ENCODE assay signal across 17 cellular contexts in the genomic region with DNA sequence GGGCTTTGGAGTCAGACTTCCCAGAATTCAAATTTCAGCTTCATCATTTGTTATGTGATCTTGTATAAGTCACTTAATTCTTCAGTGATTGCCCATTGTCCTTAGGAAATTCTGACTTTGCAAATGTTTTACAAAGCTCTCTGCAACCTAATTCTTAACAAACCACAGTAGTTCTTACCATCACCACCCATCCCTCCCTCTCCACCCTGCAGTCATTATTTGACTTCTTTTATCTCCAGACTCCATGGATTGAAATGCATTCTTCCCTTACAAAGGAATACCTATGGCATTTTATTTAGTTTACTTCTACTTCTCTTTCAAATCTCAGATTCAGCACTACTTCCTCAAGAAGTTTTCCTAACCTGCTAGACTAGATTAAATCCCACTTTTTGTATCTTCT. TPM values are rescaled to one million over a fixed set of nuclear protein-coding genes. Genes with fewer than 3 reads are reported as not detected.
DNase-seq lines count a peak whose midpoint lies in the region; ATAC-seq and TF ChIP-seq lines count a peak whose summit lies in the region.
"Had no signal": no experiment of that assay in that cellular context is flagged by ENCODE, and none has a peak within 500 bp of the region (broad histone marks: within the 10 kb centered on the region; RNA-seq: fewer than 3 reads in every experiment).

No MANE protein-coding gene starts in this region.

- H3K9me3 ChIP-seq in breast epithelium: no peaks in the 10 kb centered on the region
- H3K9me3 ChIP-seq: Peyer's patch had no signal

- no peaks in the 10 kb centered on the region for H3K36me3 ChIP-seq in breast epithelium
- no peaks in the 10 kb centered on the region for H3K36me3 ChIP-seq in mesendoderm (ENCODE audit: control insufficient read depth, insufficient read depth, low read length)

- H3K9me3 Mint-ChIP-seq in MCF 10A (ENCODE audit: unreplicated experiment) (no peaks in the 10 kb centered on the region), WTC11 (no peaks in the 10 kb centered on the region)

- in situ Hi-C loops in G401 (cut with HindIII; ENCODE audit: low sequenced_read_pairs): no loop called here

- H3K4me3 Mint-ChIP-seq in MCF 10A (ENCODE audit: unreplicated experiment): no peak overlapping the region
- no peak overlapping the region for H3K4me3 Mint-ChIP-seq in WTC11
- H3K4me3 Mint-ChIP-seq: B cell had no signal

- ATAC-seq in WTC11 (peak; percentile 91), HG02981 (IDR thresholded peaks at IDR 0.05; ENCODE audit: unreplicated experiment) (no peak), HG02798 (IDR thresholded peaks at IDR 0.05; ENCODE audit: poor library complexity, unreplicated experiment) (no peak)

- H3K27me3 ChIP-seq in breast epithelium (no peaks in the 10 kb centered on the region), mesendoderm (ENCODE audit: insufficient read depth, low read length, poor library complexity) (no peaks in the 10 kb centered on the region)
- H3K27me3 ChIP-seq: Peyer's patch had no signal

- DNase-seq in MCF 10A (ENCODE audit: unreplicated experiment) (no peak), breast epithelium (ENCODE audit: low spot score in 2 of 2) (no peak), WTC11 (ENCODE audit: low spot score) (no peak), mesendoderm (peak; percentile 13), NCI-H2227 (lab: John Stamatoyannopoulos, UW; ENCODE audit: unreplicated experiment) (no peak), G401 (ENCODE audit: low spot score) (no peak)
- DNase-seq: DMS79 treated with DMSO at 0.1 percent for 48 hours, IMR-90, NCI-H1436 treated with DMSO at 0.1 percent for 48 hours, NCI-H2029, NCI-H2171, NCI-H446 treated with DMSO at 0.1 percent for 48 hours, NCI-H69, Peyer's patch had no signal

- no peak overlapping the region for H2BK120ac ChIP-seq in mesendoderm (ENCODE audit: low read depth, low read length)

- H3K27ac Mint-ChIP-seq in MCF 10A (ENCODE audit: low read depth, unreplicated experiment) (peak overlapping the region; percentile 3), WTC11 (peak overlapping the region; percentile 7; the same call in 1 of the 2 replicates)
- H3K27ac Mint-ChIP-seq: B cell had no signal

- no peak overlapping the region for H3K27ac ChIP-seq in breast epithelium
- no peak overlapping the region for H3K27ac ChIP-seq in mesendoderm (ENCODE audit: low read depth, low read length)
- H3K27ac ChIP-seq: Peyer's patch had no signal

- H2AK5ac ChIP-seq in mesendoderm (ENCODE audit: low read length): no peak overlapping the region

- no peak overlapping the region for H3K4ac ChIP-seq in mesendoderm (ENCODE audit: low read depth, low read length)

- H3K4me2 ChIP-seq in mesendoderm (ENCODE audit: low read length): no peak overlapping the region

- H3K36me3 Mint-ChIP-seq in MCF 10A (ENCODE audit: insufficient read depth, unreplicated experiment) (peaks cover 51% of the 10 kb centered on the region), WTC11 (0 out of 2 replicates have a peak, but pooled peaks cover 3% of the 10 kb centered on the region)

- H4K5ac ChIP-seq in mesendoderm (ENCODE audit: low read length): no peak overlapping the region

- H2BK5ac ChIP-seq in mesendoderm (ENCODE audit: low read length): no peak overlapping the region

- no peak overlapping the region for H3K18ac ChIP-seq in mesendoderm (ENCODE audit: low read length)

- no TSS peak for BruUV-seq in MCF 10A (replicated peaks; lab: Mats Ljungman, UMichigan)

- H3K23ac ChIP-seq in mesendoderm (ENCODE audit: low read length): no peak overlapping the region

- CTCF ChIA-PET in MCF 10A (lab: Yijun Ruan, JAX) (no interaction called here), WTC11 (lab: Charles Lee) (interaction anchor here (1.1 kb wide), 1 partner anchor 9 kb away, joined by 4 read pairs; no protein-coding TSS in a partner anchor)

- no peak overlapping the region for H3K56ac ChIP-seq in mesendoderm (ENCODE audit: low read length)

- no peaks in the 10 kb centered on the region for H3K27me3 Mint-ChIP-seq in MCF 10A (ENCODE audit: insufficient read depth, unreplicated experiment)
- H3K27me3 Mint-ChIP-seq in WTC11 (ENCODE audit: low read depth): no peaks in the 10 kb centered on the region
- H3K27me3 Mint-ChIP-seq: B cell had no signal

- POLR2A ChIA-PET in MCF 10A (lab: Yijun Ruan, JAX): no interaction called here
- POLR2A ChIA-PET in WTC11 (lab: Charles Lee): no interaction called here

- H3K4me3 ChIP-seq in breast epithelium (no peak overlapping the region), mesendoderm (ENCODE audit: low read length) (no peak overlapping the region)
- H3K4me3 ChIP-seq: Peyer's patch had no signal

- no peaks in the 10 kb centered on the region for H3K79me1 ChIP-seq in mesendoderm (ENCODE audit: low read length)

- no peaks in the 10 kb centered on the region for H3K4me1 ChIP-seq in breast epithelium
- no peaks in the 10 kb centered on the region for H3K4me1 ChIP-seq in mesendoderm (ENCODE audit: control insufficient read depth, low read depth, low read length)
- H3K4me1 ChIP-seq: Peyer's patch had no signal

- H3K79me2 ChIP-seq in mesendoderm (ENCODE audit: control insufficient read depth, insufficient read depth, low read length): no peaks in the 10 kb centered on the region

- TF ChIP-seq CTCF in MCF 10A (IDR thresholded peaks at IDR 0.05; ENCODE audit: unreplicated experiment): no peak
- no peak for TF ChIP-seq CTCF in breast epithelium (IDR thresholded peaks at IDR 0.05)
- TF ChIP-seq CTCF in WTC11 (IDR thresholded peaks at IDR 0.05): no peak

- no peak for TF ChIP-seq POLR2A in breast epithelium (IDR thresholded peaks at IDR 0.05)

- intact Hi-C loops in MCF 10A (cut with micrococcal nuclease): no loop called here
- intact Hi-C loops in breast epithelium (cut with DNase I; ENCODE audit: low total_unique reads): no loop called here

- H3K9ac ChIP-seq in mesendoderm (ENCODE audit: low read length): no peak overlapping the region

- H4K8ac ChIP-seq in mesendoderm (ENCODE audit: low read depth, low read length): no peak overlapping the region

- H3K4me1 Mint-ChIP-seq in MCF 10A (ENCODE audit: insufficient read depth, unreplicated experiment) (no peaks in the 10 kb centered on the region), WTC11 (peaks cover 10% of the 10 kb centered on the region)
- H3K4me1 Mint-ChIP-seq: B cell had no signal

- no peak overlapping the region for H2BK15ac ChIP-seq in mesendoderm (replicated peaks; ENCODE audit: low read depth)

TF ChIP-seq in WTC11, 78 proteins besides CTCF, POLR2A, EP300 and RAD21 (continues in another document):
- TF ChIP-seq HMGA2 (CRISPR knock-in tag; IDR thresholded peaks at IDR 0.05) (no peak), ZNF232 (CRISPR knock-in tag; IDR thresholded peaks at IDR 0.05) (no peak), ETV6 (CRISPR knock-in tag; IDR thresholded peaks at IDR 0.05) (no peak)
- TF ChIP-seq, protein P1, sequence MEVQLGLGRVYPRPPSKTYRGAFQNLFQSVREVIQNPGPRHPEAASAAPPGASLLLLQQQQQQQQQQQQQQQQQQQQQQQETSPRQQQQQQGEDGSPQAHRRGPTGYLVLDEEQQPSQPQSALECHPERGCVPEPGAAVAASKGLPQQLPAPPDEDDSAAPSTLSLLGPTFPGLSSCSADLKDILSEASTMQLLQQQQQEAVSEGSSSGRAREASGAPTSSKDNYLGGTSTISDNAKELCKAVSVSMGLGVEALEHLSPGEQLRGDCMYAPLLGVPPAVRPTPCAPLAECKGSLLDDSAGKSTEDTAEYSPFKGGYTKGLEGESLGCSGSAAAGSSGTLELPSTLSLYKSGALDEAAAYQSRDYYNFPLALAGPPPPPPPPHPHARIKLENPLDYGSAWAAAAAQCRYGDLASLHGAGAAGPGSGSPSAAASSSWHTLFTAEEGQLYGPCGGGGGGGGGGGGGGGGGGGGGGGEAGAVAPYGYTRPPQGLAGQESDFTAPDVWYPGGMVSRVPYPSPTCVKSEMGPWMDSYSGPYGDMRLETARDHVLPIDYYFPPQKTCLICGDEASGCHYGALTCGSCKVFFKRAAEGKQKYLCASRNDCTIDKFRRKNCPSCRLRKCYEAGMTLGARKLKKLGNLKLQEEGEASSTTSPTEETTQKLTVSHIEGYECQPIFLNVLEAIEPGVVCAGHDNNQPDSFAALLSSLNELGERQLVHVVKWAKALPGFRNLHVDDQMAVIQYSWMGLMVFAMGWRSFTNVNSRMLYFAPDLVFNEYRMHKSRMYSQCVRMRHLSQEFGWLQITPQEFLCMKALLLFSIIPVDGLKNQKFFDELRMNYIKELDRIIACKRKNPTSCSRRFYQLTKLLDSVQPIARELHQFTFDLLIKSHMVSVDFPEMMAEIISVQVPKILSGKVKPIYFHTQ (CRISPR knock-in tag; IDR thresholded peaks at IDR 0.05): no peak
- TF ChIP-seq, protein P2, sequence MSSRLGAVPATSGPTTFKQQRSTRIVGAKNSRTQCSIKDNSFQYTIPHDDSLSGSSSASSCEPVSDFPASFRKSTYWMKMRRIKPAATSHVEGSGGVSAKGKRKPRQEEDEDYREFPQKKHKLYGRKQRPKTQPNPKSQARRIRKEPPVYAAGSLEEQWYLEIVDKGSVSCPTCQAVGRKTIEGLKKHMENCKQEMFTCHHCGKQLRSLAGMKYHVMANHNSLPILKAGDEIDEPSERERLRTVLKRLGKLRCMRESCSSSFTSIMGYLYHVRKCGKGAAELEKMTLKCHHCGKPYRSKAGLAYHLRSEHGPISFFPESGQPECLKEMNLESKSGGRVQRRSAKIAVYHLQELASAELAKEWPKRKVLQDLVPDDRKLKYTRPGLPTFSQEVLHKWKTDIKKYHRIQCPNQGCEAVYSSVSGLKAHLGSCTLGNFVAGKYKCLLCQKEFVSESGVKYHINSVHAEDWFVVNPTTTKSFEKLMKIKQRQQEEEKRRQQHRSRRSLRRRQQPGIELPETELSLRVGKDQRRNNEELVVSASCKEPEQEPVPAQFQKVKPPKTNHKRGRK (CRISPR knock-in tag; IDR thresholded peaks at IDR 0.05; ENCODE audit: borderline replicate concordance): no peak

RNA-seq across cellular contexts. Expression of a gene that starts 23.1 kb away (rescaled TPM):
- 3.0 and 3.7 TPM in 2 replicates for total RNA-seq in MCF 10A (2022)
- total RNA-seq in breast epithelium: 1 to 10 TPM; 3.6 to 5.1 (median 3.7) TPM
- total RNA-seq in WTC11 (2021): 1.9 to 3.3 TPM (median 2.5 TPM) in 3 replicates
- 3.6 TPM for polyA plus RNA-seq in mesendoderm (2013, experiment 1 of 2)
- polyA plus RNA-seq in mesendoderm (2013, experiment 2 of 2): 3.9 TPM
- total RNA-seq in G401 (2014; rRNA removed; shearing (Covaris generic)): 3.4 and 5.9 TPM in 2 replicates

RNA-seq across cellular contexts. Expression of a gene that starts 23.1 kb away (rescaled TPM):
- 28.4 and 39.9 TPM in 2 replicates for total RNA-seq in MCF 10A (2022)
- 10 to 100 TPM; 17.4 to 27.4 (median 19.7) TPM for total RNA-seq in breast epithelium
- total RNA-seq in WTC11 (2021): 16.3 to 18.8 TPM (median 17.0 TPM) in 3 replicates
- polyA plus RNA-seq in mesendoderm (2013, experiment 1 of 2): 11.6 TPM
- 11.7 TPM for polyA plus RNA-seq in mesendoderm (2013, experiment 2 of 2)
- 29.1 and 37.7 TPM in 2 replicates for total RNA-seq in G401 (2014; rRNA removed; shearing (Covaris generic))

RNA-seq across cellular contexts. Expression of a gene that starts 23.8 kb away (rescaled TPM):
- total RNA-seq in MCF 10A (2022): 14.1 and 16.0 TPM in 2 replicates
- total RNA-seq in breast epithelium: 10 to 100 TPM; 15.1 to 28.7 (median 16.2) TPM
- 11.2 to 13.0 TPM (median 11.8 TPM) in 3 replicates for total RNA-seq in WTC11 (2021)
- 5.4 TPM for polyA plus RNA-seq in mesendoderm (2013, experiment 1 of 2)
- polyA plus RNA-seq in mesendoderm (2013, experiment 2 of 2): 5.0 TPM
- 9.4 and 16.0 TPM in 2 replicates for total RNA-seq in G401 (2014; rRNA removed; shearing (Covaris generic))
